19 cellular contexts compared by ENCODE assay signal in the genomic region with DNA sequence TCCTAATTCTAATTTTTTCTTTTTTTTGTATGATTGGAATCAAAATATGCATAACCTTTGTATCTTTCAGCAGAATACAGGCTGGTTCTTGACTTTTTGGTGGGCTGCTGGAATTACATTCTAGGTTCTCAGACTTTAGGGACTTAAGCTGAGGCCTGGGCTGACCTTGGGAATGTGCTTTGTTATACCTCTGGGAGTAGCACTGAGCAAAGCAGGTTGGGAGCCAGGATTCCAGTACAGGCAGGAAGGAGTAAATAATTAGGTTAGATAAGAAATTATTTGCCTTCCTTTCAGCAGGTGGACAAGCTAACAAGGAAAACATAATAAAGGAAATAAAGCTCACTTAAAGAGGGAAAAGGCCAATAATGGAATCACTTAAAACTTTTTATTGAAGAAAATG. TPM values are rescaled to one million over a fixed set of nuclear protein-coding genes. Genes with fewer than 3 reads are reported as not detected.
DNase-seq lines count a peak whose midpoint lies in the region; ATAC-seq and TF ChIP-seq lines count a peak whose summit lies in the region.
"Had no signal": no experiment of that assay in that cellular context is flagged by ENCODE, and none has a peak within 500 bp of the region (broad histone marks: within the 10 kb centered on the region; RNA-seq: fewer than 3 reads in every experiment).

No MANE protein-coding gene starts in this region.

- intact Hi-C loops in PC-3 (cut with micrococcal nuclease), result loop anchor here (5.0 kb wide), 2 partner anchors 263 to 318 kb away; no protein-coding TSS in a partner anchor

- H3K27ac ChIP-seq in C4-2B (peak overlapping the region; percentile 70; the same call in 1 of the 2 replicates), PC-3 (ENCODE audit: low read length) (no peak overlapping the region), osteoblast (ENCODE audit: low read depth, low read length) (peak overlapping the region; percentile 90)
- H3K27ac ChIP-seq: BLaER1, KMS-11 had no signal

- no peaks in the 10 kb centered on the region for H3F3A ChIP-seq in PC-3 (ENCODE audit: low read length, unreplicated experiment)

- H3K9me3 ChIP-seq in PC-3 (ENCODE audit: low read length) (no peaks in the 10 kb centered on the region), osteoblast (ENCODE audit: low read depth, low read length) (no peaks in the 10 kb centered on the region)
- H3K9me3 ChIP-seq: BLaER1, MG63 had no signal

- H3K4me1 ChIP-seq in PC-3 (ENCODE audit: insufficient read depth, low read length) (peaks cover 31% of the 10 kb centered on the region), osteoblast (ENCODE audit: insufficient read depth, low read length) (peaks cover 43% of the 10 kb centered on the region)
- H3K4me1 ChIP-seq: BLaER1 had no signal

- TF ChIP-seq CTCF in C4-2B (conservative IDR thresholded peaks at IDR 0.05) (no peak; the same call in 1 of the 2 replicates), PC-3 (conservative IDR thresholded peaks at IDR 0.05; ENCODE audit: low read depth, low read length) (no peak), osteoblast (IDR thresholded peaks at IDR 0.05; ENCODE audit: extremely low read depth, low read depth, low read length) (no peak), GM10248 (IDR thresholded peaks at IDR 0.05; ENCODE audit: control extremely low read depth, extremely low read depth, low read depth, missing control alignments) (no peak)

- H3K79me2 ChIP-seq in PC-3 (ENCODE audit: low read length) (no peaks in the 10 kb centered on the region), osteoblast (ENCODE audit: insufficient read depth, low read length) (peaks cover 45% of the 10 kb centered on the region)

- H3K9ac ChIP-seq in PC-3 (ENCODE audit: low read length), result no peak overlapping the region
- H3K9ac ChIP-seq: BLaER1, KMS-11 had no signal

- no peaks in the 10 kb centered on the region for H4K20me1 ChIP-seq in PC-3 (ENCODE audit: low read length)
- no peaks in the 10 kb centered on the region for H4K20me1 ChIP-seq in osteoblast (ENCODE audit: insufficient read depth, low read length)
- H4K20me1 ChIP-seq: BLaER1 had no signal

- H3K36me3 ChIP-seq in PC-3 (ENCODE audit: low read depth, low read length) (no peaks in the 10 kb centered on the region), osteoblast (ENCODE audit: insufficient read depth, low read length) (no peaks in the 10 kb centered on the region)
- H3K36me3 ChIP-seq: BLaER1, MG63 had no signal

- H3K4me2 ChIP-seq in PC-3 (ENCODE audit: low read length) (no peak overlapping the region), osteoblast (ENCODE audit: insufficient read depth, low read length) (no peak overlapping the region)
- H3K4me2 ChIP-seq: BLaER1, KMS-11 had no signal

- H2AFZ ChIP-seq in PC-3 (ENCODE audit: low read length) (no peak overlapping the region), osteoblast (ENCODE audit: low read length) (no peak overlapping the region)

- CTCF ChIA-PET in PC-3 (lab: Charles Lee) (interaction anchor here (0.5 kb wide), 1 partner anchor 60 kb away, joined by 3 read pairs; no protein-coding TSS in a partner anchor), GM10248 (lab: Yijun Ruan, JAX) (interaction anchor here (2.6 kb wide), 1 partner anchor 16 kb away, joined by 9 read pairs; no protein-coding TSS in a partner anchor)

- H3K27me3 ChIP-seq in PC-3 (ENCODE audit: low read length), result no peaks in the 10 kb centered on the region
- no peaks in the 10 kb centered on the region for H3K27me3 ChIP-seq in osteoblast (ENCODE audit: insufficient read depth, low read length)
- H3K27me3 ChIP-seq: BLaER1, MG63 had no signal

- peak; percentile 66 for ATAC-seq in PC-3
- ATAC-seq: GM12878, Panc1 had no signal

- no peaks in the 10 kb centered on the region for H3K9me2 ChIP-seq in PC-3 (replicated peaks; ENCODE audit: low read length)

- H3K4me3 ChIP-seq in PC-3 (ENCODE audit: low read length) (no peak overlapping the region), osteoblast (ENCODE audit: insufficient read depth, low read length) (no peak overlapping the region)
- H3K4me3 ChIP-seq: BLaER1, GM12878, MG63 had no signal

- BruUV-seq in PC-3 (replicated peaks; lab: Mats Ljungman, UMichigan), result no TSS peak

- peak; percentile 25 for DNase-seq in PC-3
- DNase-seq in iPS-NIHi11 (ENCODE audit: low spot score), result peak; percentile 22
- DNase-seq in osteoblast (ENCODE audit: insufficient read length, low spot score, missing footprints), result no peak
- DNase-seq in activated CD4-positive, alpha-beta T cell treated with anti-CD3 and anti-CD28 coated beads, Interleukin-2, amount 50 U/mL, for 48 hours, result no peak
- DNase-seq in GM10248 (ENCODE audit: extremely low spot score), result no peak
- DNase-seq in retina, result no peak
- DNase-seq in stimulated activated CD4-positive, alpha-beta T cell treated with anti-CD3 and anti-CD28 coated beads, Interleukin-12 subunit alpha, Interleukin-12 subunit beta, amount 100 ng/mL, for 4 hours, result no peak
- DNase-seq: DND-41, MG63, NCI-H1092 treated with DMSO at 0.1 percent for 48 hours, NCI-H2081 treated with DMSO at 0.1 percent for 48 hours, NCI-H510A treated with DMSO at 0.1 percent for 48 hours, NCI-H82, SHP77 treated with DMSO at 0.1 percent for 48 hours had no signal

- POLR2A ChIA-PET in PC-3 (lab: Charles Lee; ENCODE audit: unreplicated experiment), result no interaction called here
- POLR2A ChIA-PET in GM10248 (lab: Yijun Ruan, JAX), result no interaction called here

RNA-seq across cellular contexts. Expression of gene SLC4A4, which starts 49.9 kb away (rescaled TPM):
- total RNA-seq in PC-3 (2014; rRNA removed) (0.47 and 0.52 TPM in 2 replicates), osteoblast (13.0 and 24.8 TPM in 2 replicates)

Comparison
In these comparisons a context has a peak if more than half of its experiments do, and no peak if none do; other contexts are left out.
1. DNase-seq: peak in PC-3 (single experiment) and iPS-NIHi11 (single experiment); none in osteoblast (single experiment), activated CD4-positive, alpha-beta T cell treated with anti-CD3 and anti-CD28 coated beads, Interleukin-2, amount 50 U/mL, for 48 hours (0 of 2), GM10248 (single experiment), retina (single experiment) and stimulated activated CD4-positive, alpha-beta T cell treated with anti-CD3 and anti-CD28 coated beads, Interleukin-12 subunit alpha, Interleukin-12 subunit beta, amount 100 ng/mL, for 4 hours (single experiment).